In genomic region chrX:103849558-103849957, GRCh38 we compare ENCODE assay signal across 3 cellular contexts.
TF ChIP-seq lines count a peak whose summit lies in the region.

No MANE protein-coding gene starts in this region.

TF ChIP-seq in HepG2, 621 proteins besides CTCF, POLR2A, EP300 and RAD21:
- peak in 1 of 2 experiments; percentile 75; a peak in 3 of 4 replicates for TF ChIP-seq MAFK (conservative IDR thresholded peaks at IDR 0.05 in 1 of 2, IDR thresholded peaks at IDR 0.05 in 1 of 2; ENCODE audit: low read length in 2 of 2)
- TF ChIP-seq MAFF (IDR thresholded peaks at IDR 0.05; ENCODE audit: low read depth, low read length) = peak; percentile 67
- TF ChIP-seq MZF1 (CRISPR knock-in tag; IDR thresholded peaks at IDR 0.05; ENCODE audit: borderline replicate concordance) = no peak
- TF ChIP-seq ZNF180 (CRISPR knock-in tag; IDR thresholded peaks at IDR 0.05; ENCODE audit: borderline replicate concordance, low read depth) = no peak
- TF ChIP-seq ZFAT (CRISPR knock-in tag; conservative IDR thresholded peaks at IDR 0.05) = no peak

TF ChIP-seq in IMR-90, 13 proteins besides CTCF, POLR2A, EP300 and RAD21:
- no peak for TF ChIP-seq MAZ (IDR thresholded peaks at IDR 0.05; ENCODE audit: borderline replicate concordance, low read depth, low read length)
- peak; percentile 78 for TF ChIP-seq MAFK (IDR thresholded peaks at IDR 0.05; ENCODE audit: low read depth, low read length)
- no peak for TF ChIP-seq CHD1 (IDR thresholded peaks at IDR 0.05; ENCODE audit: low read depth, low read length)
- TF ChIP-seq SMC3 (IDR thresholded peaks at IDR 0.05; ENCODE audit: low read depth, low read length) = no peak
- TF ChIP-seq RFX5 (IDR thresholded peaks at IDR 0.05; ENCODE audit: low read depth, low read length) = no peak
- TF ChIP-seq NFE2L2 (IDR thresholded peaks at IDR 0.05; ENCODE audit: low read depth, low read length) = no peak
TF ChIP-seq in IMR-90: peak in this region for 1.

TF ChIP-seq in K562, 482 proteins besides CTCF, POLR2A, EP300 and RAD21:
- TF ChIP-seq, protein P1, sequence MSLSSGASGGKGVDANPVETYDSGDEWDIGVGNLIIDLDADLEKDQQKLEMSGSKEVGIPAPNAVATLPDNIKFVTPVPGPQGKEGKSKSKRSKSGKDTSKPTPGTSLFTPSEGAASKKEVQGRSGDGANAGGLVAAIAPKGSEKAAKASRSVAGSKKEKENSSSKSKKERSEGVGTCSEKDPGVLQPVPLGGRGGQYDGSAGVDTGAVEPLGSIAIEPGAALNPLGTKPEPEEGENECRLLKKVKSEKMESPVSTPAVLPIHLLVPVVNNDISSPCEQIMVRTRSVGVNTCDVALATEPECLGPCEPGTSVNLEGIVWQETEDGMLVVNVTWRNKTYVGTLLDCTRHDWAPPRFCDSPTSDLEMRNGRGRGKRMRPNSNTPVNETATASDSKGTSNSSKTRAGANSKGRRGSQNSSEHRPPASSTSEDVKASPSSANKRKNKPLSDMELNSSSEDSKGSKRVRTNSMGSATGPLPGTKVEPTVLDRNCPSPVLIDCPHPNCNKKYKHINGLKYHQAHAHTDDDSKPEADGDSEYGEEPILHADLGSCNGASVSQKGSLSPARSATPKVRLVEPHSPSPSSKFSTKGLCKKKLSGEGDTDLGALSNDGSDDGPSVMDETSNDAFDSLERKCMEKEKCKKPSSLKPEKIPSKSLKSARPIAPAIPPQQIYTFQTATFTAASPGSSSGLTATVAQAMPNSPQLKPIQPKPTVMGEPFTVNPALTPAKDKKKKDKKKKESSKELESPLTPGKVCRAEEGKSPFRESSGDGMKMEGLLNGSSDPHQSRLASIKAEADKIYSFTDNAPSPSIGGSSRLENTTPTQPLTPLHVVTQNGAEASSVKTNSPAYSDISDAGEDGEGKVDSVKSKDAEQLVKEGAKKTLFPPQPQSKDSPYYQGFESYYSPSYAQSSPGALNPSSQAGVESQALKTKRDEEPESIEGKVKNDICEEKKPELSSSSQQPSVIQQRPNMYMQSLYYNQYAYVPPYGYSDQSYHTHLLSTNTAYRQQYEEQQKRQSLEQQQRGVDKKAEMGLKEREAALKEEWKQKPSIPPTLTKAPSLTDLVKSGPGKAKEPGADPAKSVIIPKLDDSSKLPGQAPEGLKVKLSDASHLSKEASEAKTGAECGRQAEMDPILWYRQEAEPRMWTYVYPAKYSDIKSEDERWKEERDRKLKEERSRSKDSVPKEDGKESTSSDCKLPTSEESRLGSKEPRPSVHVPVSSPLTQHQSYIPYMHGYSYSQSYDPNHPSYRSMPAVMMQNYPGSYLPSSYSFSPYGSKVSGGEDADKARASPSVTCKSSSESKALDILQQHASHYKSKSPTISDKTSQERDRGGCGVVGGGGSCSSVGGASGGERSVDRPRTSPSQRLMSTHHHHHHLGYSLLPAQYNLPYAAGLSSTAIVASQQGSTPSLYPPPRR (CRISPR knock-in tag; IDR thresholded peaks at IDR 0.05; ENCODE audit: borderline replicate concordance) = no peak
- TF ChIP-seq CREBBP (IDR thresholded peaks at IDR 0.05; ENCODE audit: low read depth, low read length) = no peak
- TF ChIP-seq MAFK (IDR thresholded peaks at IDR 0.05; ENCODE audit: low read length) = 0 out of 2 replicates have a peak, but pooled peaks have one; percentile 13
- peak; percentile 33; the same call in 1 of the 2 replicates for TF ChIP-seq MAFF (IDR thresholded peaks at IDR 0.05; ENCODE audit: low read length)
- peak; percentile 44 for TF ChIP-seq MAFG (tag; conservative IDR thresholded peaks at IDR 0.05)
- TF ChIP-seq ZNF316 (IDR thresholded peaks at IDR 0.05) = peak; percentile 66
- TF ChIP-seq TAF7 (tag; IDR thresholded peaks at IDR 0.05) = no peak
- TF ChIP-seq C11orf30 (IDR thresholded peaks at IDR 0.05; ENCODE audit: low read depth) = peak; percentile 47
TF ChIP-seq in K562: peak in this region for 5.
